Comparison of ENCODE assay signal across 8 cellular contexts in the genomic region with DNA sequence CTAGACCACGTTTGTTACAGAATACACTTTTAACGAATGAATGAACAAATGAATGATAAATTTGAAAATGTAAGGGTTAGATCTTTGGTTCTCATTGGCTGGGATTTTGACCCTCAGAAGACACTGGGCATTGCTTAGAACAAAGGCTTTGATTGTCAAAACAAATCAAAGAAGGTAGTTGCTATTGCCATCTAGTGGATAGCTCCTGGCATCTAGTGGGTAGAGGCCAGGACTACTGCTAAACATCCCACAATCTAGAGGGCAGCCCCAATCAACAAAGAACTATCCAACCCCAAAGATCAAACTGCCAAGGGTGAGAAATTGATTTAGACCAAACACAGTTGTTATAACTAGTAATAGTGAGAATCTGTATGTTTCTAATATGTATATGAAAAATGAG.
DNase-seq lines count a peak whose midpoint lies in the region; ATAC-seq lines count a peak whose summit lies in the region.

No MANE protein-coding gene starts in this region.

- no peaks in the 10 kb centered on the region for H3K36me3 Mint-ChIP-seq in activated CD4-positive, alpha-beta memory T cell treated with anti-CD3 and anti-CD28 coated beads, Interleukin-2, amount 10 ng/mL, durations not matched to agents 7 days and 5 days (ENCODE audit: low read depth)

- H3K4me1 ChIP-seq in aorta (ENCODE audit: control insufficient read depth in 1 of 2, insufficient read depth in 2 of 2, low read length in 2 of 2), result no peaks in the 10 kb centered on the region

- ATAC-seq in HG02763 (IDR thresholded peaks at IDR 0.05; ENCODE audit: unreplicated experiment) (peak; percentile 71), aorta (ENCODE audit: low FRiP score) (no peak), HG03097 (IDR thresholded peaks at IDR 0.05; ENCODE audit: low FRiP score, unreplicated experiment) (no peak)

- H3K27ac ChIP-seq in aorta (ENCODE audit: low read depth in 1 of 2, low read length in 2 of 2), result no peak overlapping the region

- H3K27me3 Mint-ChIP-seq in activated CD4-positive, alpha-beta memory T cell treated with anti-CD3 and anti-CD28 coated beads, Interleukin-2, amount 10 ng/mL, durations not matched to agents 7 days and 5 days, result no peaks in the 10 kb centered on the region

- H3K9me3 ChIP-seq in aorta (ENCODE audit: control insufficient read depth, low read length), result no peaks in the 10 kb centered on the region

- 16 to 24% methylated on average over 2 of the region's 2 CpGs for WGBS in aorta, 2 donors

- H3K27ac Mint-ChIP-seq in activated CD4-positive, alpha-beta memory T cell treated with anti-CD3 and anti-CD28 coated beads, Interleukin-2, amount 10 ng/mL, durations not matched to agents 7 days and 5 days, result no peak overlapping the region

- no peaks in the 10 kb centered on the region for H3K27me3 ChIP-seq in aorta (ENCODE audit: control insufficient read depth in 1 of 2, insufficient read depth in 2 of 2, low read length in 1 of 2)

- DNase-seq in NCI-H1417 (lab: John Stamatoyannopoulos, UW), result peak in 2 of 3 experiments; percentile 10 to 66
- no peak for DNase-seq in NCI-H1417 treated with DMSO at 0.1 percent for 48 hours (lab: John Stamatoyannopoulos, UW)
- DNase-seq in NCI-H460 (ENCODE audit: extremely low read depth, low read depth), result peak; percentile 36
- peak; percentile 62 for DNase-seq in inferior parietal cortex (ENCODE audit: extremely low spot score)
- DNase-seq in aorta, result no peak
- DNase-seq in activated CD4-positive, alpha-beta memory T cell treated with anti-CD3 and anti-CD28 coated beads, Interleukin-2, amount 10 ng/mL, durations not matched to agents 7 days and 5 days, result no peak

- H3K4me1 Mint-ChIP-seq in activated CD4-positive, alpha-beta memory T cell treated with anti-CD3 and anti-CD28 coated beads, Interleukin-2, amount 10 ng/mL, durations not matched to agents 7 days and 5 days, result no peaks in the 10 kb centered on the region

- CTCF ChIA-PET in activated CD4-positive, alpha-beta memory T cell treated with anti-CD3 and anti-CD28 coated beads, Interleukin-2, amount 10 ng/mL, durations not matched to agents 7 days and 5 days (lab: Charles Lee), result no interaction called here

- H3K9me3 Mint-ChIP-seq in activated CD4-positive, alpha-beta memory T cell treated with anti-CD3 and anti-CD28 coated beads, Interleukin-2, amount 10 ng/mL, durations not matched to agents 7 days and 5 days, result no peaks in the 10 kb centered on the region

- intact Hi-C loops in aorta (cut with DNase I), result no loop called here

- no peak overlapping the region for H3K4me3 ChIP-seq in aorta (ENCODE audit: low read length in 2 of 2)

- H3K36me3 ChIP-seq in aorta (ENCODE audit: control insufficient read depth in 1 of 2, insufficient read depth in 2 of 2, low read length in 1 of 2), result no peaks in the 10 kb centered on the region

- no peak overlapping the region for H3K4me3 Mint-ChIP-seq in activated CD4-positive, alpha-beta memory T cell treated with anti-CD3 and anti-CD28 coated beads, Interleukin-2, amount 10 ng/mL, durations not matched to agents 7 days and 5 days

- POLR2A ChIA-PET in activated CD4-positive, alpha-beta memory T cell treated with anti-CD3 and anti-CD28 coated beads, Interleukin-2, amount 10 ng/mL, durations not matched to agents 7 days and 5 days (lab: Charles Lee), result no interaction called here

Comparison
In these comparisons a context has a peak if more than half of its experiments do, and no peak if none do; other contexts are left out.
1. DNase-seq: peak in NCI-H1417 (2 of 3), NCI-H460 (single experiment) and inferior parietal cortex (single experiment); none in NCI-H1417 treated with DMSO at 0.1 percent for 48 hours (single experiment), aorta (0 of 2) and activated CD4-positive, alpha-beta memory T cell treated with anti-CD3 and anti-CD28 coated beads, Interleukin-2, amount 10 ng/mL, durations not matched to agents 7 days and 5 days (single experiment).